16 cellular contexts compared by ENCODE assay signal in genomic region chr13:48954086-48954485, GRCh38. TPM values are rescaled to one million over a fixed set of nuclear protein-coding genes. Genes with fewer than 3 reads are reported as not detected.
DNase-seq lines count a peak whose midpoint lies in the region; ATAC-seq and TF ChIP-seq lines count a peak whose summit lies in the region.
"Had no signal": no experiment of that assay in that cellular context is flagged by ENCODE, and none has a peak within 500 bp of the region (broad histone marks: within the 10 kb centered on the region; RNA-seq: fewer than 3 reads in every experiment).

No MANE protein-coding gene starts in this region.

- H3K27me3 Mint-ChIP-seq in type B pancreatic cell = no peaks in the 10 kb centered on the region
- peaks cover 7 to 11% of the 10 kb centered on the region in 2 donors for H3K27me3 Mint-ChIP-seq in natural killer cell (ENCODE audit: low read depth in 2 of 2)
- H3K27me3 Mint-ChIP-seq: progenitor cell of endocrine pancreas had no signal

- H3K27ac Mint-ChIP-seq in type B pancreatic cell (peak overlapping the region; percentile 21), natural killer cell (no peak overlapping the region)
- H3K27ac Mint-ChIP-seq: activated CD8-positive, alpha-beta T cell treated with anti-CD3 and anti-CD28 coated beads, Interleukin-2, amount 10 ng/mL, durations not matched to agents 7 days and 5 days; CD8-positive, alpha-beta memory T cell; progenitor cell of endocrine pancreas had no signal

- H3K4me1 Mint-ChIP-seq in type B pancreatic cell (ENCODE audit: unreplicated experiment) (peaks cover 8% of the 10 kb centered on the region), natural killer cell (no peaks in the 10 kb centered on the region)
- H3K4me1 Mint-ChIP-seq: CD8-positive, alpha-beta memory T cell had no signal

- no peak overlapping the region for H3K4me3 ChIP-seq in astrocyte of the spinal cord (ENCODE audit: low read depth, low read length)
- H3K4me3 ChIP-seq: lung, thoracic aorta had no signal

- no peaks in the 10 kb centered on the region for H3K36me3 Mint-ChIP-seq in type B pancreatic cell
- H3K36me3 Mint-ChIP-seq in natural killer cell = no peaks in the 10 kb centered on the region
- H3K36me3 Mint-ChIP-seq: CD8-positive, alpha-beta memory T cell had no signal

- TF ChIP-seq CTCF in astrocyte of the spinal cord (IDR thresholded peaks at IDR 0.05; ENCODE audit: low read depth, low read length) (no peak), type B pancreatic cell (conservative IDR thresholded peaks at IDR 0.05) (no peak), natural killer cell (IDR thresholded peaks at IDR 0.05) (no peak)

- DNase-seq in NCI-H2107 treated with DMSO at 0.1 percent for 48 hours (lab: John Stamatoyannopoulos, UW; ENCODE audit: unreplicated experiment) = peak; percentile 52
- no peak for DNase-seq in NCI-H2107 (lab: John Stamatoyannopoulos, UW)
- DNase-seq in astrocyte of the spinal cord (ENCODE audit: low read depth, low spot score) = peak; percentile 83
- peak; percentile 80 for DNase-seq in islet precursor cell
- DNase-seq in type B pancreatic cell (ENCODE audit: extremely low spot score, unreplicated experiment) = no peak
- DNase-seq in germinal center (ENCODE audit: low spot score) = no peak
- no peak for DNase-seq in natural killer cell
- DNase-seq: activated CD8-positive, alpha-beta T cell treated with anti-CD3 and anti-CD28 coated beads, Interleukin-2, amount 10 ng/mL, durations not matched to agents 7 days and 5 days; activated effector memory CD4-positive, alpha-beta T cell treated with anti-CD3 and anti-CD28 coated beads, Interleukin-2, amount 50 U/mL, for 16 hours; caudate nucleus; CD8-positive, alpha-beta memory T cell; NCI-H1105 treated with DMSO at 0.1 percent for 48 hours had no signal

- intact Hi-C loops in natural killer cell (cut with micrococcal nuclease) = no loop called here

- no peak for ATAC-seq in GM21737 (IDR thresholded peaks at IDR 0.05; ENCODE audit: unreplicated experiment)
- no peak for ATAC-seq in natural killer cell
- ATAC-seq: activated CD8-positive, alpha-beta T cell treated with anti-CD3 and anti-CD28 coated beads, Interleukin-2, amount 10 ng/mL, durations not matched to agents 7 days and 5 days had no signal

- H3K4me3 Mint-ChIP-seq in type B pancreatic cell (no peak overlapping the region), natural killer cell (no peak overlapping the region)
- H3K4me3 Mint-ChIP-seq: activated CD8-positive, alpha-beta T cell treated with anti-CD3 and anti-CD28 coated beads, Interleukin-2, amount 10 ng/mL, durations not matched to agents 7 days and 5 days; CD8-positive, alpha-beta memory T cell had no signal

- in situ Hi-C loops in astrocyte of the spinal cord (cut with HindIII; ENCODE audit: low sequenced_read_pairs) = no loop called here

- H3K9me3 Mint-ChIP-seq in type B pancreatic cell = peaks cover 5% of the 10 kb centered on the region
- no peaks in the 10 kb centered on the region for H3K9me3 Mint-ChIP-seq in natural killer cell

RNA-seq across cellular contexts. Expression of gene FNDC3A, which starts 21.6 kb away (rescaled TPM):
- total RNA-seq in type B pancreatic cell (ENCODE audit: low replicate concordance) = 53.4 and 65.7 TPM in 2 replicates
- total RNA-seq in natural killer cell = 10 to 100 TPM; 38.3 to 46.0 (median 41.5) TPM

Comparison
In these comparisons a context has a peak if more than half of its experiments do, and no peak if none do; other contexts are left out.
1. DNase-seq: peak in NCI-H2107 treated with DMSO at 0.1 percent for 48 hours (single experiment), astrocyte of the spinal cord (single experiment) and islet precursor cell (single experiment); none in NCI-H2107 (single experiment), type B pancreatic cell (single experiment), germinal center (single experiment) and natural killer cell (single experiment).